In genomic region chr5:69293882-69294281, GRCh38 we compare ENCODE assay signal across 15 cellular contexts. TPM values are rescaled to one million over a fixed set of nuclear protein-coding genes. Genes with fewer than 3 reads are reported as not detected.
DNase-seq lines count a peak whose midpoint lies in the region; ATAC-seq, FAIRE-seq and TF ChIP-seq lines count a peak whose summit lies in the region.
"Had no signal": no experiment of that assay in that cellular context is flagged by ENCODE, and none has a peak within 500 bp of the region (broad histone marks: within the 10 kb centered on the region; RNA-seq: fewer than 3 reads in every experiment).

No MANE protein-coding gene starts in this region.

- BruUV-seq in HepG2 (replicated peaks; lab: Mats Ljungman, UMichigan) = no TSS peak

- peaks cover 0 to 6% of the 10 kb centered on the region in 2 experiments; a peak in 2 of 5 replicates for H3K36me3 ChIP-seq in HepG2 (replicated peaks in 1 of 2; ENCODE audit: control insufficient read depth in 1 of 2, insufficient read depth in 2 of 2, low read length in 2 of 2)
- peaks cover 0 to 24% (median 12%) of the 10 kb centered on the region in 4 donors for H3K36me3 ChIP-seq in right lobe of liver
- H3K36me3 ChIP-seq in body of pancreas (replicated peaks in 1 of 2; ENCODE audit: insufficient read depth in 1 of 2, low read depth in 2 of 2) = no peaks in the 10 kb centered on the region
- H3K36me3 ChIP-seq: HAP-1 had no signal

- CTCF ChIA-PET in HepG2 (lab: Yijun Ruan, JAX; ENCODE audit: low intra/inter-chr PET ratio, low total read pairs) = no interaction called here

- intact Hi-C loops in HepG2 (cut with micrococcal nuclease; ENCODE audit: unreplicated experiment) (no loop called here), right lobe of liver (cut with DNase I) (no loop called here), body of pancreas (cut with DNase I) (no loop called here), right cardiac atrium (cut with DNase I) (no loop called here)

- TF ChIP-seq EP300 in HepG2 (IDR thresholded peaks at IDR 0.05; ENCODE audit: low read depth in 2 of 2, low read length in 2 of 2) (no peak), HepG2 (CRISPR knock-in tag; IDR thresholded peaks at IDR 0.05; ENCODE audit: borderline replicate concordance) (no peak)

- TF ChIP-seq CTCF in HepG2 (CRISPR knock-in tag; IDR thresholded peaks at IDR 0.05) = no peak
- TF ChIP-seq CTCF in right lobe of liver (IDR thresholded peaks at IDR 0.05) = no peak
- no peak for TF ChIP-seq CTCF in body of pancreas (IDR thresholded peaks at IDR 0.05)

- no peak overlapping the region for H3K4me3 ChIP-seq in HepG2 (replicated peaks in 1 of 3; ENCODE audit: insufficient read depth in 1 of 3, low read depth in 2 of 3, low read length in 3 of 3)
- H3K4me3 ChIP-seq in right lobe of liver = no peak overlapping the region
- no peak overlapping the region for H3K4me3 ChIP-seq in body of pancreas
- H3K4me3 ChIP-seq in right cardiac atrium (ENCODE audit: low read length) = no peak overlapping the region
- H3K4me3 ChIP-seq: BLaER1, HAP-1 had no signal

- H4K20me1 ChIP-seq in HepG2 (ENCODE audit: insufficient read depth, low read length) = no peaks in the 10 kb centered on the region
- H4K20me1 ChIP-seq: BLaER1 had no signal

- peak overlapping the region; percentile 45 for H3K4me2 ChIP-seq in HepG2 (ENCODE audit: low read depth, low read length)
- H3K4me2 ChIP-seq: BLaER1 had no signal

- in situ Hi-C loops in HepG2 (cut with HindIII; ENCODE audit: extremely low pct_ligation_motif_present, low pct_unique_long_range_greater_than_20kb) = no loop called here

- 0% methylated on average over 1 of the region's 1 CpG for WGBS in HepG2 (ENCODE audit: low lambda C conversion rate)
- WGBS in right lobe of liver (ENCODE audit: insufficient coverage, low coverage, low lambda C conversion rate, missing lambda C conversion rate) = 44% methylated on average over 1 of the region's 1 CpG
- WGBS in body of pancreas, 2 donors = 50 to 71% methylated on average over 1 of the region's 1 CpG
- 50% methylated on average over 1 of the region's 1 CpG for WGBS in right cardiac atrium

- H2AFZ ChIP-seq in HepG2 (ENCODE audit: low read length) = no peak overlapping the region

- POLR2A ChIA-PET in HepG2 (lab: Yijun Ruan, JAX) = no interaction called here

- TF ChIP-seq POLR2A in HepG2 (IDR thresholded peaks at IDR 0.05; ENCODE audit: insufficient read depth in 1 of 2, low read depth in 2 of 2, low read length in 2 of 2) = no peak
- no peak for TF ChIP-seq POLR2A in right lobe of liver (IDR thresholded peaks at IDR 0.05)
- no peak for TF ChIP-seq POLR2A in body of pancreas (IDR thresholded peaks at IDR 0.05)

- H3K27ac ChIP-seq in HepG2 (ENCODE audit: extremely low read length, insufficient read depth, low read length) (peak overlapping the region; percentile 35), right lobe of liver (no peak overlapping the region), body of pancreas (no peak overlapping the region), right cardiac atrium (ENCODE audit: low read length) (no peak overlapping the region)
- H3K27ac ChIP-seq: BLaER1 had no signal

- H3K79me2 ChIP-seq in HepG2 (ENCODE audit: insufficient read depth, low read length) = no peaks in the 10 kb centered on the region

- FAIRE-seq in HepG2 (lab: Jason Lieb, UNC) = peak; percentile 57
- FAIRE-seq: G401.6, GM12891, GM19239, H1 had no signal

- no peak for TF ChIP-seq RAD21 in HepG2 (CRISPR knock-in tag; IDR thresholded peaks at IDR 0.05)

- peak; percentile 94 for ATAC-seq in HepG2
- no peak for ATAC-seq in right lobe of liver
- peak; percentile 50 for ATAC-seq in body of pancreas
- ATAC-seq in right cardiac atrium = no peak

- H3K27me3 ChIP-seq in HepG2 (ENCODE audit: control insufficient read depth in 1 of 2, insufficient read depth in 2 of 2, low read length in 2 of 2) (no peaks in the 10 kb centered on the region), right lobe of liver (no peaks in the 10 kb centered on the region), body of pancreas (no peaks in the 10 kb centered on the region), right cardiac atrium (ENCODE audit: control insufficient read depth, insufficient read depth) (no peaks in the 10 kb centered on the region)
- H3K27me3 ChIP-seq: BLaER1 had no signal

- no peaks in the 10 kb centered on the region for H3K9me3 ChIP-seq in HepG2 (ENCODE audit: low read length)
- H3K9me3 ChIP-seq in right lobe of liver = no peaks in the 10 kb centered on the region
- no peaks in the 10 kb centered on the region for H3K9me3 ChIP-seq in body of pancreas
- H3K9me3 ChIP-seq in right cardiac atrium (ENCODE audit: control insufficient read depth, low read length) = no peaks in the 10 kb centered on the region
- H3K9me3 ChIP-seq: BLaER1, HAP-1 had no signal

- no peak overlapping the region for H3K9ac ChIP-seq in HepG2 (ENCODE audit: insufficient read depth, low read depth, low read length)
- H3K9ac ChIP-seq: BLaER1 had no signal

- H3K4me1 ChIP-seq in HepG2 (ENCODE audit: insufficient read depth, low read length) (peaks cover 24% of the 10 kb centered on the region), right lobe of liver (no peaks in the 10 kb centered on the region), body of pancreas (no peaks in the 10 kb centered on the region), right cardiac atrium (ENCODE audit: control insufficient read depth, insufficient read depth, low read length) (no peaks in the 10 kb centered on the region)
- H3K4me1 ChIP-seq: BLaER1, HAP-1 had no signal

- DNase-seq in HepG2 (ENCODE audit: low spot score) = peak; percentile 58
- no peak for DNase-seq in right lobe of liver
- DNase-seq in NCI-H526 (lab: John Stamatoyannopoulos, UW) = peak; percentile 25 to 50
- DNase-seq in body of pancreas = no peak
- DNase-seq in right cardiac atrium = no peak
- no peak for DNase-seq in NOMO-1 treated with DMSO at 0.1 percent for 48 hours (lab: John Stamatoyannopoulos, UW; ENCODE audit: unreplicated experiment)
- no peak for DNase-seq in activated T-cell treated with anti-CD3 and anti-CD28 coated beads for 4 hours
- DNase-seq: 8988T; CD4-positive, alpha-beta memory T cell had no signal

TF ChIP-seq in HepG2, 621 proteins besides CTCF, POLR2A, EP300 and RAD21 (continues in another document):
- TF ChIP-seq PPARG (CRISPR knock-in tag; conservative IDR thresholded peaks at IDR 0.05) = 0 out of 2 replicates have a peak, but pooled peaks have one; percentile 23

RNA-seq across cellular contexts. Expression of gene CCDC125, which starts 38.7 kb away (rescaled TPM):
- total RNA-seq in HepG2 (2016; rRNA removed; fragmentation: Illumina TruSeq; extraction: Trizol) (7.5 and 12.4 TPM in 2 replicates), right lobe of liver (10 to 100 TPM; 12.8 to 19.3 (median 15.1) TPM), body of pancreas (10 to 100 TPM in 1 of 2 donors, 1 to 10 TPM in 1; 6.7 to 10.2 TPM), right cardiac atrium (1 to 10 TPM; 3.6 to 5.3 (median 4.3) TPM)
- 6.2 and 6.8 TPM in 2 replicates for total RNA-seq in HepG2 (2016; cell fraction: cytosol; rRNA removed; fragmentation: Illumina TruSeq; extraction: Trizol; ENCODE audit: low read depth)
- 8.2 and 10.5 TPM in 2 replicates for total RNA-seq in HepG2 (2016; cell fraction: insoluble cytoplasmic fraction; rRNA removed; fragmentation: Illumina TruSeq; extraction: Trizol)
- total RNA-seq in HepG2 (2016; cell fraction: membrane; rRNA removed; fragmentation: Illumina TruSeq; extraction: Trizol) = 5.3 and 5.8 TPM in 2 replicates
- total RNA-seq in HepG2 (2016; cell fraction: nucleus; rRNA removed; fragmentation: Illumina TruSeq; extraction: Trizol) = 5.4 and 7.7 TPM in 2 replicates
- polyA plus RNA-seq in HepG2 (2011; rRNA removed) (3.6 and 5.3 TPM in 2 replicates), right cardiac atrium (1.9 TPM)
- polyA plus RNA-seq in HepG2 (2011; cell fraction: cytosol; rRNA removed) = 1.7 and 2.2 TPM in 2 replicates
- 4.8 and 5.1 TPM in 2 replicates for polyA plus RNA-seq in HepG2 (2011; cell fraction: nucleus; rRNA removed)
- polyA plus RNA-seq in HepG2 (2012) = 4.0 and 7.1 TPM in 2 replicates
- 0.85 and 1.3 TPM in 2 replicates for polyA plus RNA-seq in HepG2 (2016; cell fraction: cytosol; fragmentation: Illumina TruSeq; extraction: Trizol; ENCODE audit: low read depth)
- polyA plus RNA-seq in HepG2 (2016; cell fraction: insoluble cytoplasmic fraction; fragmentation: Illumina TruSeq; extraction: Trizol; ENCODE audit: low read depth) = 8.6 and 9.1 TPM in 2 replicates
- polyA plus RNA-seq in HepG2 (2016; cell fraction: membrane; fragmentation: Illumina TruSeq; extraction: Trizol; ENCODE audit: low read depth) = 2.4 and 2.7 TPM in 2 replicates
- 9.9 and 11.3 TPM in 2 replicates for polyA plus RNA-seq in HepG2 (2016; cell fraction: nucleus; fragmentation: Illumina TruSeq; extraction: Trizol; ENCODE audit: insufficient read depth, low read depth)
- polyA minus RNA-seq in HepG2 (2011; rRNA and poly(A)+ RNA removed; ENCODE audit: low replicate concordance) = 1.7 and 4.1 TPM in 2 replicates
- 4.3 and 5.8 TPM in 2 replicates for polyA minus RNA-seq in HepG2 (2011; cell fraction: cytosol; rRNA and poly(A)+ RNA removed)
- polyA minus RNA-seq in HepG2 (2011; cell fraction: nucleus; rRNA and poly(A)+ RNA removed) = 8.6 and 14.5 TPM in 2 replicates
- total RNA-seq: H1 had no signal

RNA-seq across cellular contexts. Expression of gene CDK7, which starts 59.2 kb away (rescaled TPM):
- total RNA-seq in HepG2 (2016; rRNA removed; fragmentation: Illumina TruSeq; extraction: Trizol) = 54.9 and 78.8 TPM in 2 replicates
- 32.2 and 37.7 TPM in 2 replicates for total RNA-seq in HepG2 (2016; cell fraction: cytosol; rRNA removed; fragmentation: Illumina TruSeq; extraction: Trizol; ENCODE audit: low read depth)
- 53.0 and 81.8 TPM in 2 replicates for total RNA-seq in HepG2 (2016; cell fraction: insoluble cytoplasmic fraction; rRNA removed; fragmentation: Illumina TruSeq; extraction: Trizol)
- 48.1 and 56.0 TPM in 2 replicates for total RNA-seq in HepG2 (2016; cell fraction: membrane; rRNA removed; fragmentation: Illumina TruSeq; extraction: Trizol)
- total RNA-seq in HepG2 (2016; cell fraction: nucleus; rRNA removed; fragmentation: Illumina TruSeq; extraction: Trizol) = 30.4 and 37.6 TPM in 2 replicates
- polyA plus RNA-seq in HepG2 (2011; rRNA removed) = 30.4 and 41.2 TPM in 2 replicates
- 20.7 and 26.4 TPM in 2 replicates for polyA plus RNA-seq in HepG2 (2011; cell fraction: cytosol; rRNA removed)
- polyA plus RNA-seq in HepG2 (2011; cell fraction: nucleus; rRNA removed) = 9.9 TPM in 2 replicates
- 29.6 and 42.5 TPM in 2 replicates for polyA plus RNA-seq in HepG2 (2012)
- 21.6 and 21.8 TPM in 2 replicates for polyA plus RNA-seq in HepG2 (2016; cell fraction: cytosol; fragmentation: Illumina TruSeq; extraction: Trizol; ENCODE audit: low read depth)
- 72.3 and 79.1 TPM in 2 replicates for polyA plus RNA-seq in HepG2 (2016; cell fraction: insoluble cytoplasmic fraction; fragmentation: Illumina TruSeq; extraction: Trizol; ENCODE audit: low read depth)
- polyA plus RNA-seq in HepG2 (2016; cell fraction: membrane; fragmentation: Illumina TruSeq; extraction: Trizol; ENCODE audit: low read depth) = 39.9 and 41.7 TPM in 2 replicates
- polyA plus RNA-seq in HepG2 (2016; cell fraction: nucleus; fragmentation: Illumina TruSeq; extraction: Trizol; ENCODE audit: insufficient read depth, low read depth) = 35.7 and 38.8 TPM in 2 replicates
- 34.1 and 42.0 TPM in 2 replicates for polyA minus RNA-seq in HepG2 (2011; rRNA and poly(A)+ RNA removed; ENCODE audit: low replicate concordance)
- 42.0 and 44.9 TPM in 2 replicates for polyA minus RNA-seq in HepG2 (2011; cell fraction: cytosol; rRNA and poly(A)+ RNA removed)
- polyA minus RNA-seq in HepG2 (2011; cell fraction: nucleus; rRNA and poly(A)+ RNA removed) = 73.0 and 139 TPM in 2 replicates
- 1 to 10 TPM; 6.0 to 10.0 (median 8.1) TPM for total RNA-seq in right lobe of liver
- 10 to 100 TPM in 1 of 2 donors, 1 to 10 TPM in 1; 4.0 to 14.5 TPM for total RNA-seq in body of pancreas
- total RNA-seq in right cardiac atrium = 10 to 100 TPM; 11.2 to 16.8 (median 11.7) TPM
- 13.6 TPM for polyA plus RNA-seq in right cardiac atrium

Comparison
In these comparisons a context has a peak if more than half of its experiments do, and no peak if none do; other contexts are left out.
1. ATAC-seq: peak in HepG2 (single experiment) and body of pancreas (single experiment); none in right lobe of liver (0 of 4) and right cardiac atrium (0 of 2).
2. DNase-seq: peak in HepG2 (single experiment) and NCI-H526 (2 of 2); none in right lobe of liver (0 of 3), body of pancreas (0 of 4), right cardiac atrium (0 of 3), NOMO-1 treated with DMSO at 0.1 percent for 48 hours (single experiment) and activated T-cell treated with anti-CD3 and anti-CD28 coated beads for 4 hours (single experiment).